ENCODE assay signal across 31 cellular contexts in the genomic region with DNA sequence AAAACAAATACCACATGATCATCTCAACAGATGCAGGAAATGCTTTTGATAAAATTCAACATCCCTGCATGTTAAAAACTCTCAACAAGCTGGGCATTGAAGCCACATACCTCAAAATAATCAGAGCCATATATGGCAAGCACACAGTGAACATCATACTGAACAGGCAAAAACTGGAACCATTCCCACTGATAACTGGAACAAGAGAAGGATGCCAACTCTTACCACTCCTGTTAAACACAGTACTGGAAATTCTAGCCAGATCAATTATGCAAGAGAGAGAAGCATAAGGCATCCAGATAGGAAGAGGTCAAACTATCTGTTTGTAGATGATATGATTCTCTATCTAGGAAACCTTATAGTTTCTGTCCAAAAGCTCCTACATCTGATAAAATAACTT.
"Had no signal": no experiment of that assay in that cellular context is flagged by ENCODE, and none has a peak within 500 bp of the region (broad histone marks: within the 10 kb centered on the region; RNA-seq: fewer than 3 reads in every experiment).

No MANE protein-coding gene starts in this region.

- H3K4me1 Mint-ChIP-seq: activated B cell treated with CpG ODN at 0.5 μM for 24 hours; activated CD8-positive, alpha-beta memory T cell treated with anti-CD3 and anti-CD28 coated beads, Interleukin-2, amount 10 ng/mL, durations not matched to agents 7 days and 5 days; activated naive CD4-positive, alpha-beta T cell treated with anti-CD3 and anti-CD28 coated beads, Interleukin-2, amount 10 ng/mL, durations not matched to agents 7 days and 5 days; activated naive CD8-positive, alpha-beta T cell treated with anti-CD3 and anti-CD28 coated beads, Interleukin-2, amount 10 ng/mL, durations not matched to agents 7 days and 5 days; central memory CD8-positive, alpha-beta T cell; endodermal cell; T-helper 17 cell had no signal

- H3K9me3 Mint-ChIP-seq: activated CD4-positive, alpha-beta memory T cell treated with anti-CD3 and anti-CD28 coated beads for 36 hours had no signal

- FAIRE-seq: bronchial epithelial cell had no signal

- DNase-seq: activated B cell treated with CpG ODN at 0.5 μM for 24 hours; activated CD4-positive, alpha-beta memory T cell treated with anti-CD3 and anti-CD28 coated beads for 36 hours; activated CD4-positive, alpha-beta T cell treated with anti-CD3 and anti-CD28 coated beads for 48 hours; activated CD4-positive, alpha-beta T cell treated with anti-CD3 and anti-CD28 coated beads, Interleukin-2, amount 50 U/mL, for 1 hour; activated CD8-positive, alpha-beta memory T cell treated with anti-CD3 and anti-CD28 coated beads, Interleukin-2, amount 10 ng/mL, durations not matched to agents 7 days and 5 days; activated CD8-positive, alpha-beta memory T cell treated with anti-CD3 and anti-CD28 coated beads, Interleukin-2, amount 50 U/mL, for 4 hours; activated CD8-positive, alpha-beta T cell treated with anti-CD3 and anti-CD28 coated beads, Interleukin-2, amount 10 ng/mL, durations not matched to agents 7 days and 5 days; activated gamma-delta T cell; activated naive CD4-positive, alpha-beta T cell; activated naive CD4-positive, alpha-beta T cell treated with anti-CD3 and anti-CD28 coated beads, Interleukin-2, amount 10 ng/mL, durations not matched to agents 7 days and 5 days; activated naive CD8-positive, alpha-beta T cell treated with anti-CD3 and anti-CD28 coated beads, Interleukin-2, amount 10 ng/mL, durations not matched to agents 7 days and 5 days; activated T-cell treated with anti-CD3 and anti-CD28 coated beads, Interleukin-2, amount 50 U/mL, for 1 hour; activated T-cell treated with anti-CD3 and anti-CD28 coated beads, Interleukin-2, amount 50 U/mL, for 72 hours; brain microvascular endothelial cell; dorsolateral prefrontal cortex; effector memory CD4-positive, alpha-beta T cell; endodermal cell; erythroblast; foreskin melanocyte; heart right ventricle; T-helper 1 cell; T-helper 17 cell; T1000; WERI-Rb-1 had no signal

- ATAC-seq: activated CD4-positive, CD25-positive, alpha-beta regulatory T cell treated with anti-CD3 and anti-CD28 coated beads, Interleukin-2, amount 50 U/mL, for 24 hours; activated CD8-positive, alpha-beta memory T cell treated with anti-CD3 and anti-CD28 coated beads, Interleukin-2, amount 10 ng/mL, durations not matched to agents 7 days and 5 days; activated CD8-positive, alpha-beta T cell treated with anti-CD3 and anti-CD28 coated beads, Interleukin-2, amount 10 ng/mL, durations not matched to agents 7 days and 5 days; activated naive CD4-positive, alpha-beta T cell treated with anti-CD3 and anti-CD28 coated beads, Interleukin-2, amount 50 U/mL, for 72 hours; activated T-cell treated with anti-CD3 and anti-CD28 coated beads, Interleukin-2, amount 50 U/mL, for 72 hours; gastroesophageal sphincter; heart right ventricle; T-helper 17 cell had no signal

- H3K27me3 Mint-ChIP-seq: activated B cell treated with CpG ODN at 0.5 μM for 24 hours; activated CD8-positive, alpha-beta memory T cell treated with anti-CD3 and anti-CD28 coated beads, Interleukin-2, amount 10 ng/mL, durations not matched to agents 7 days and 5 days; activated naive CD4-positive, alpha-beta T cell treated with anti-CD3 and anti-CD28 coated beads, Interleukin-2, amount 10 ng/mL, durations not matched to agents 7 days and 5 days; activated naive CD8-positive, alpha-beta T cell treated with anti-CD3 and anti-CD28 coated beads, Interleukin-2, amount 10 ng/mL, durations not matched to agents 7 days and 5 days; dendritic cell treated with granulocyte-macrophage colony-stimulating factor and Interleukin-4, amounts not matched to agents 40 ng/mL and 50 ng/mL, for 4 days had no signal

- H3K4me3 Mint-ChIP-seq: activated B cell treated with CpG ODN at 0.5 μM for 24 hours; activated CD4-positive, alpha-beta memory T cell treated with anti-CD3 and anti-CD28 coated beads for 36 hours; activated CD8-positive, alpha-beta memory T cell treated with anti-CD3 and anti-CD28 coated beads, Interleukin-2, amount 10 ng/mL, durations not matched to agents 7 days and 5 days; activated CD8-positive, alpha-beta T cell treated with anti-CD3 and anti-CD28 coated beads, Interleukin-2, amount 10 ng/mL, durations not matched to agents 7 days and 5 days; activated naive CD4-positive, alpha-beta T cell treated with anti-CD3 and anti-CD28 coated beads, Interleukin-2, amount 10 ng/mL, durations not matched to agents 7 days and 5 days; activated naive CD8-positive, alpha-beta T cell treated with anti-CD3 and anti-CD28 coated beads, Interleukin-2, amount 10 ng/mL, durations not matched to agents 7 days and 5 days; activated T-cell treated with anti-CD3 and anti-CD28 coated beads, Interleukin-2, amount 50 U/mL, for 72 hours; central memory CD8-positive, alpha-beta T cell; dendritic cell treated with granulocyte-macrophage colony-stimulating factor and Interleukin-4, amounts not matched to agents 40 ng/mL and 50 ng/mL, for 4 days; endodermal cell; T-helper 17 cell; T-helper 2 cell treated with Interferon-gamma antibody and Interleukin-4, amounts not matched to agents 5 μg/mL and 100 μg/mL, for 36 hours had no signal

- H3K36me3 Mint-ChIP-seq: activated CD4-positive, alpha-beta memory T cell treated with anti-CD3 and anti-CD28 coated beads for 36 hours; activated CD8-positive, alpha-beta memory T cell treated with anti-CD3 and anti-CD28 coated beads, Interleukin-2, amount 10 ng/mL, durations not matched to agents 7 days and 5 days; activated naive CD4-positive, alpha-beta T cell treated with anti-CD3 and anti-CD28 coated beads, Interleukin-2, amount 10 ng/mL, durations not matched to agents 7 days and 5 days; activated naive CD8-positive, alpha-beta T cell treated with anti-CD3 and anti-CD28 coated beads, Interleukin-2, amount 10 ng/mL, durations not matched to agents 7 days and 5 days had no signal
